In the genomic region with DNA sequence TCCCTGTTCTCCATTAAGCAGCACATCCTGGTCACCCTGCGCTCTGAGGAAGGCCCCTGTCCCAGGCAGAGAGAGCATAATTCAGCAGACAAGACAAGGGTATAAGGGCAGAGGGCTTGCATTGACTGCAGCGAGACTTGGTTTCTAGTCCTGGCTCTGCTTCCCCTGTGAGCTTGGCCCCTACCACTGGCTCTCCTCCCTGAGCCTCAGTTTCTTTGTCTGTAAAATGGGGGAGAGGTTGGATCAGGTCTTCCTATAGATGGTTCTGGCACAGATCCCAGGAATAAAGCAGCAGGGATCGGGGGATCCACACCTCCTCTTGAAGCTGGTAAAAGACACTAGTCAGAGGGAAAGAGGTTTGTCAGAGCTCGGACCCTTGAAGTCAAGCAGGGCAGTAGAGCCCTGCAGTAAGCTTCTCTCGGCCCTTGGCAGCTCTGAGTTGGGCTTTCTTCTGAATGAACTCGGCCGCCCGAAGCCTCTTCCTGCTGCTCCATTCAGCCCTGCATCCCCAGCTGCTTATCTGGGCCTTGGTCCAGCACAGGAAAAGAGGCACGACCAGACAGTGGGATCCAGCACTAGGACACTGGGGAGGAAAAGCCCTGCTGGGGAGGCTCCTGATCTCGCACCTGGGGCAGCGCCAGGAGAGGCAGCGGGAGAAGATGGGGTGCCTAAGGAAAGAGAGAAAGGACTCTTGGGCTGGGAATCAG, we compare ENCODE assay signal across 10 cellular contexts. TPM values are rescaled to one million over a fixed set of nuclear protein-coding genes. Genes with fewer than 3 reads are reported as not detected.
A peak's percentile ranks its signal among the peaks of the same experiment; 100 is the strongest.
DNase-seq lines count a peak whose midpoint lies in the region; ATAC-seq and TF ChIP-seq lines count a peak whose summit lies in the region.
"Had no signal": no experiment of that assay in that cellular context is flagged by ENCODE, and none has a peak within 500 bp of the region (broad histone marks: within the 10 kb centered on the region; RNA-seq: fewer than 3 reads in every experiment).

No MANE protein-coding gene starts in this region.

- peaks cover 14% of the 10 kb centered on the region for H3K4me1 Mint-ChIP-seq in CD14-positive monocyte
- H3K4me1 Mint-ChIP-seq in immature natural killer cell: peaks cover 0 to 6% of the 10 kb centered on the region in 2 donors

- H3K9ac ChIP-seq in skeletal muscle tissue (ENCODE audit: low read depth in 1 of 3, low read length in 3 of 3): peak overlapping the region in 1 of 3 donors; percentile 16

- peaks cover 0 to 3% of the 10 kb centered on the region in 2 donors for H3K36me3 Mint-ChIP-seq in CD14-positive monocyte
- no peaks in the 10 kb centered on the region for H3K36me3 Mint-ChIP-seq in immature natural killer cell

- in situ Hi-C loops in astrocyte of the cerebellum (cut with HindIII; ENCODE audit: low sequenced_read_pairs): loop anchor here (5.0 kb wide), 1 partner anchor 37 kb away; no protein-coding TSS in a partner anchor

- peak overlapping the region in 1 of 2 donors; percentile 62 for H3K4me3 Mint-ChIP-seq in CD14-positive monocyte
- no peak overlapping the region for H3K4me3 Mint-ChIP-seq in immature natural killer cell

- ATAC-seq in HG02678 (IDR thresholded peaks at IDR 0.05; ENCODE audit: unreplicated experiment) (no peak), HG02623 (IDR thresholded peaks at IDR 0.05; ENCODE audit: unreplicated experiment) (no peak)

- TF ChIP-seq CTCF in HFF-Myc (IDR thresholded peaks at IDR 0.05; ENCODE audit: low read depth, low read length, missing control alignments) (no peak), astrocyte of the cerebellum (IDR thresholded peaks at IDR 0.05; ENCODE audit: low read depth, low read length, missing control alignments) (no peak), CD14-positive monocyte (IDR thresholded peaks at IDR 0.05) (no peak)

- H3K27me3 ChIP-seq in skeletal muscle tissue (ENCODE audit: control insufficient read depth in 3 of 3, insufficient read depth in 3 of 3, low read length in 3 of 3): peaks cover 12 to 48% (median 39%) of the 10 kb centered on the region in 3 donors

- H3K27me3 Mint-ChIP-seq in CD14-positive monocyte (ENCODE audit: low read depth in 3 of 3) (peaks cover 47 to 73% (median 51%) of the 10 kb centered on the region in 3 donors), immature natural killer cell (ENCODE audit: low read depth in 3 of 3) (peaks cover 17 to 29% (median 19%) of the 10 kb centered on the region in 3 donors)

- H3K4me3 ChIP-seq in HFF-Myc (replicated peaks; ENCODE audit: low read depth, low read length) (peak overlapping the region; percentile 57), astrocyte of the cerebellum (ENCODE audit: low read depth, low read length) (peak overlapping the region; percentile 96), iPS-18c (ENCODE audit: insufficient read depth, low read depth, low read length) (peak overlapping the region; percentile 74; the same call in 1 of the 2 replicates), skeletal muscle tissue (ENCODE audit: low read length in 3 of 3) (peak overlapping the region in 2 of 3 donors; percentile 29 to 51)

- DNase-seq in HFF-Myc (ENCODE audit: extremely low read depth, low read depth) (no peak), astrocyte of the cerebellum (ENCODE audit: low read depth) (no peak), CD14-positive monocyte (ENCODE audit: low spot score) (no peak), immature natural killer cell (no peak)
- DNase-seq: Karpas-422; stimulated activated naive CD8-positive, alpha-beta T cell treated with anti-CD3 and anti-CD28 coated beads, Interleukin-15, amount 100 ng/mL, for 72 hours had no signal

- H3K27ac Mint-ChIP-seq in CD14-positive monocyte (peak overlapping the region in 1 of 7 donors; percentile 36), immature natural killer cell (no peak overlapping the region)
- H3K27ac Mint-ChIP-seq: stimulated activated naive CD8-positive, alpha-beta T cell treated with anti-CD3 and anti-CD28 coated beads, Interleukin-15, amount 100 ng/mL, for 72 hours had no signal

- no peaks in the 10 kb centered on the region for H3K9me3 ChIP-seq in iPS-18c (ENCODE audit: control insufficient read depth, insufficient read depth, low read length)
- no peaks in the 10 kb centered on the region for H3K9me3 ChIP-seq in skeletal muscle tissue (ENCODE audit: control insufficient read depth in 3 of 3, low read length in 3 of 3)

- H3K36me3 ChIP-seq in skeletal muscle tissue (ENCODE audit: control insufficient read depth in 3 of 3, insufficient read depth in 3 of 3, low read length in 3 of 3): no peaks in the 10 kb centered on the region

- H3K4me1 ChIP-seq in skeletal muscle tissue (ENCODE audit: control insufficient read depth in 3 of 3, insufficient read depth in 3 of 3, low read length in 3 of 3): peaks cover 17 to 37% (median 34%) of the 10 kb centered on the region in 3 donors

- intact Hi-C loops in CD14-positive monocyte (cut with micrococcal nuclease): no loop called here

- H3K9me3 Mint-ChIP-seq in CD14-positive monocyte (peaks cover 0 to 7% (median 0%) of the 10 kb centered on the region in 7 donors), immature natural killer cell (peaks cover 0 to 3% (median 0%) of the 10 kb centered on the region in 6 donors)
- H3K9me3 Mint-ChIP-seq: stimulated activated naive CD8-positive, alpha-beta T cell treated with anti-CD3 and anti-CD28 coated beads, Interleukin-15, amount 100 ng/mL, for 72 hours had no signal

- peak overlapping the region; percentile 15 for H3K27ac ChIP-seq in skeletal muscle tissue (ENCODE audit: low read depth, low read length)

RNA-seq across cellular contexts. Expression of gene CREB3L1, which starts 2.1 kb away (rescaled TPM):
- total RNA-seq in skeletal muscle tissue: 12.5 TPM
- polyA plus RNA-seq in CD14-positive monocyte (not detected), immature natural killer cell (not detected)

Comparison
In these comparisons a context has a peak if more than half of its experiments do, and no peak if none do; other contexts are left out.
1. H3K4me3 ChIP-seq: peak in every context shown above with its lines; median percentile 96 in astrocyte of the cerebellum; 74 in iPS-18c; 57 in HFF-Myc; 40 in skeletal muscle tissue.